In the genomic region with DNA sequence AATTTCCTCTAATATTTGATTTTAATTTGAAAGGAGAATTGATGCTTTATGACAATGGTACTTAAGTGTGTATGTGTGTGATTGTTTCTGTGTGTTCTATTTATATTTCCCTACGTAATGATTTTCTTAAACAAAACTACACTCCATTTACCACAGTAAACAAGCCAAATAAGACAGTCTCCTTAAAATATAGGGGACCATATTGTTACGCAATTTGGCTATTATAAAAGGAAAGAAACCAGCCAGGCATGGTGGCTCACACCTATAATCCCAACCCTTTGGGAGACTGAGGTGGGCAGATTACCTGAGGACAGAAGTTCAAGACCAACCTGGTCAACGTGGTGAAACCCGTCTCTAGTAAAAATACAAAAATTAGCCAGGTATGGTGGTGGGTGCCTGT, we compare ENCODE assay signal across 27 cellular contexts.
"Had no signal": no experiment of that assay in that cellular context is flagged by ENCODE, and none has a peak within 500 bp of the region (broad histone marks: within the 10 kb centered on the region; RNA-seq: fewer than 3 reads in every experiment).

No MANE protein-coding gene starts in this region.

- ATAC-seq: stimulated activated effector memory CD8-positive, alpha-beta T cell treated with anti-CD3 and anti-CD28 coated beads, Interleukin-12 subunit alpha, Interleukin-12 subunit beta, amount 100 ng/mL, for 72 hours; stimulated activated memory B cell treated with anti-CD40 and anti-IgM and Interleukin-4, amounts not matched to agents 10 μg/mL and 1 μg/mL and 100 μg/mL, for 72 hours; stimulated activated naive B cell treated with anti-CD40 and anti-IgM and Interleukin-4, amounts not matched to agents 10 μg/mL and 1 μg/mL and 100 μg/mL, for 72 hours; stimulated activated naive CD8-positive, alpha-beta T cell treated with anti-CD3 and anti-CD28 coated beads, Interleukin-15, amount 100 ng/mL, for 72 hours; stimulated activated naive CD8-positive, alpha-beta T cell treated with anti-CD3 and anti-CD28 coated beads, Interleukin-15, Interleukin-2, amounts not matched to agents 100 U/mL and 50 U/mL, for 24 hours; upper lobe of right lung had no signal

- H3K36me3 ChIP-seq: stomach, suprapubic skin, thoracic aorta, thyroid gland, tibial artery, tibial nerve, transverse colon, upper lobe of left lung, upper lobe of right lung, uterus, vagina had no signal

- H3K9me3 ChIP-seq: suprapubic skin, testis, thoracic aorta, thyroid gland, tibial artery, transverse colon, upper lobe of left lung, upper lobe of right lung, uterus, vagina had no signal

- DNase-seq: stimulated activated CD4-positive, alpha-beta T cell treated with anti-CD3 and anti-CD28 coated beads, Interleukin-2, amount 100 ng/mL, for 48 hours; stimulated activated CD4-positive, alpha-beta T cell treated with anti-CD3 and anti-CD28 coated beads, Interleukin-4, amount 100 ng/mL, for 1 hour; stimulated activated CD4-positive, alpha-beta T cell treated with anti-CD3 and anti-CD28 coated beads, Interleukin-4, amount 100 ng/mL, for 24 hours; stimulated activated CD4-positive, alpha-beta T cell treated with anti-CD3 and anti-CD28 coated beads, Interleukin-4, amount 100 ng/mL, for 4 hours; stimulated activated CD8-positive, alpha-beta memory T cell treated with anti-CD3 and anti-CD28 coated beads, Interleukin-4, amount 100 ng/mL, for 48 hours; stimulated activated naive B cell treated with anti-CD40 and anti-IgM and Interleukin-4, amounts not matched to agents 10 μg/mL and 1 μg/mL and 100 μg/mL, for 72 hours; stimulated activated naive CD4-positive, alpha-beta T cell; stimulated activated naive CD4-positive, alpha-beta T cell treated with Interleukin-2 at 50 U/mL for 16 hours; stimulated activated naive CD8-positive, alpha-beta T cell treated with anti-CD3 and anti-CD28 coated beads, Interleukin-15, amount 100 ng/mL, for 72 hours; stimulated activated naive CD8-positive, alpha-beta T cell treated with anti-CD3 and anti-CD28 coated beads, Interleukin-15, Interleukin-2, amounts not matched to agents 100 U/mL and 50 U/mL, for 24 hours; stomach; substantia nigra; testis; thyroid gland; tibial artery; transverse colon; trophoblast cell; upper lobe of left lung; upper lobe of right lung; uterus had no signal

- H3K4me3 ChIP-seq: stomach, suprapubic skin, testis, thoracic aorta, thyroid gland, tibial artery, tibial nerve, transverse colon, upper lobe of left lung, upper lobe of right lung, uterus, vagina had no signal

- FAIRE-seq: urothelium cell line had no signal

- H3K4me1 ChIP-seq: stomach, suprapubic skin, testis, thyroid gland, tibial artery, tibial nerve, transverse colon, upper lobe of left lung, upper lobe of right lung, uterus, vagina had no signal

- H3K27me3 ChIP-seq: stomach, suprapubic skin, testis, thyroid gland, tibial artery, tibial nerve, transverse colon, upper lobe of left lung, upper lobe of right lung, uterus, vagina had no signal

- H3K27ac ChIP-seq: stomach, suprapubic skin, testis, thoracic aorta, thyroid gland, tibial artery, tibial nerve, transverse colon, upper lobe of left lung, upper lobe of right lung, uterus, vagina had no signal
